ENCODE assay signal across 28 cellular contexts in genomic region chr1:10051656-10052055, GRCh38. TPM values are rescaled to one million over a fixed set of nuclear protein-coding genes. Genes with fewer than 3 reads are reported as not detected.
"Had no signal": no experiment of that assay in that cellular context is flagged by ENCODE, and none has a peak within 500 bp of the region (broad histone marks: within the 10 kb centered on the region; RNA-seq: fewer than 3 reads in every experiment).

No MANE protein-coding gene starts in this region.

- H3K9me3 ChIP-seq: breast epithelium, esophagus squamous epithelium, testis, transverse colon, uterus had no signal

- H3K4me2 ChIP-seq: neural progenitor cell had no signal

- H3K27ac ChIP-seq: breast epithelium, epithelial cell of prostate, neural progenitor cell, testis, transverse colon, uterus had no signal

- H3K4me1 ChIP-seq: breast epithelium had no signal

- H3K36me3 ChIP-seq: breast epithelium, neural progenitor cell, transverse colon, uterus had no signal

- DNase-seq: activated CD4-positive, alpha-beta memory T cell treated with anti-CD3 and anti-CD28 coated beads, Interleukin-2, amount 10 ng/mL, durations not matched to agents 7 days and 5 days; activated CD4-positive, alpha-beta T cell treated with anti-CD3 and anti-CD28 coated beads, Interleukin-2, amount 10 ng/mL, durations not matched to agents 24 days and 14 days; activated CD4-positive, CD25-positive, alpha-beta regulatory T cell treated with anti-CD3 and anti-CD28 coated beads, Interleukin-2, amount 50 U/mL, for 72 hours; activated gamma-delta T cell treated with Interleukin-2 at 50 U/mL for 16 hours; activated T-cell treated with anti-CD3 and anti-CD28 coated beads, Interleukin-2, amount 50 U/mL, for 4 hours; central memory CD4-positive, alpha-beta T cell; effector CD4-positive, alpha-beta T cell; esophagus squamous epithelium; hippocampal formation; left cardiac atrium; naive thymus-derived CD8-positive, alpha-beta T cell; occipital lobe; right cardiac atrium; stimulated activated CD4-positive, alpha-beta T cell treated with anti-CD3 and anti-CD28 coated beads, Interleukin-2, amount 100 ng/mL, for 48 hours; stimulated activated naive CD4-positive, alpha-beta T cell treated with Interleukin-2 at 50 U/mL for 16 hours; T-helper 17 cell; T1000; testis; transverse colon; uterus had no signal

- H3K4me3 ChIP-seq: breast epithelium, esophagus squamous epithelium, neural progenitor cell, testis, transverse colon, uterus had no signal

- FAIRE-seq: endometrium, frontal cortex, keratinocyte had no signal

- H3K9ac ChIP-seq: neural progenitor cell had no signal

- H2AFZ ChIP-seq: neural progenitor cell had no signal

- ATAC-seq: activated naive CD4-positive, alpha-beta T cell treated with anti-CD3 and anti-CD28 coated beads, Interleukin-2, amount 50 U/mL, for 72 hours; activated T-cell treated with anti-CD3 and anti-CD28 coated beads, Interleukin-2, amount 50 U/mL, for 4 hours; activated T-helper 17 cell treated with anti-CD3 and anti-CD28 coated beads, Interleukin-2, amount 50 U/mL, for 72 hours; left cardiac atrium; naive thymus-derived CD8-positive, alpha-beta T cell; right cardiac atrium; T-helper 17 cell had no signal

- H3K27me3 ChIP-seq: breast epithelium, esophagus squamous epithelium, neural progenitor cell, testis, transverse colon, uterus had no signal

RNA-seq across cellular contexts. Expression of gene RBP7, which starts 54.6 kb away (rescaled TPM):
- total RNA-seq: activated CD4-positive, alpha-beta memory T cell treated with anti-CD3 and anti-CD28 coated beads, Interleukin-2, amount 10 ng/mL, durations not matched to agents 7 days and 5 days; activated CD4-positive, alpha-beta T cell treated with anti-CD3 and anti-CD28 coated beads, Interleukin-2, amount 10 ng/mL, durations not matched to agents 24 days and 14 days; activated naive CD4-positive, alpha-beta T cell treated with anti-CD3 and anti-CD28 coated beads, Interleukin-2, amount 50 U/mL, for 72 hours; activated T-cell treated with anti-CD3 and anti-CD28 coated beads, Interleukin-2, amount 50 U/mL, for 4 hours; activated T-helper 17 cell treated with anti-CD3 and anti-CD28 coated beads, Interleukin-2, amount 50 U/mL, for 72 hours; frontal cortex; naive thymus-derived CD8-positive, alpha-beta T cell; occipital lobe had no signal
- polyA plus RNA-seq: naive thymus-derived CD8-positive, alpha-beta T cell had no signal
